ENCODE assay signal across 9 cellular contexts in genomic region chr13:96089749-96090239, GRCh38. TPM values are rescaled to one million over a fixed set of nuclear protein-coding genes. Genes with fewer than 3 reads are reported as not detected.
A peak's percentile ranks its signal among the peaks of the same experiment; 100 is the strongest.
DNase-seq lines count a peak whose midpoint lies in the region; ATAC-seq and TF ChIP-seq lines count a peak whose summit lies in the region.
"Had no signal": no experiment of that assay in that cellular context is flagged by ENCODE, and none has a peak within 500 bp of the region (broad histone marks: within the 10 kb centered on the region; RNA-seq: fewer than 3 reads in every experiment).

Gene HS6ST3 (plus strand): TSS chr13:96090107.

- H3K18ac ChIP-seq in neuronal stem cell (ENCODE audit: low read length), result peak within 1 kb of the TSS; percentile 86

- peak within 1 kb of the TSS; percentile 84 for H3K14ac ChIP-seq in neuronal stem cell (ENCODE audit: low read length)

- H3K4ac ChIP-seq in neuronal stem cell (ENCODE audit: low read length), result no peak within 1 kb of the TSS

- H2BK12ac ChIP-seq in neuronal stem cell (ENCODE audit: low read length), result no peak within 1 kb of the TSS

- H2BK120ac ChIP-seq in neuronal stem cell (ENCODE audit: low read depth, low read length), result no peak within 1 kb of the TSS

- H2BK15ac ChIP-seq in neuronal stem cell (ENCODE audit: low read length), result no peak within 1 kb of the TSS

- H3K79me1 ChIP-seq in neuronal stem cell (ENCODE audit: low read depth, low read length), result no peaks in the 10 kb centered on the region

- H3K4me1 ChIP-seq in SJCRH30, result no peaks in the 10 kb centered on the region
- peaks cover 0 to 6% of the 10 kb centered on the region in 2 donors for H3K4me1 ChIP-seq in neuronal stem cell (ENCODE audit: control insufficient read depth in 2 of 2, insufficient read depth in 1 of 2, low read depth in 1 of 2, low read length in 2 of 2)
- H3K4me1 ChIP-seq: BLaER1 had no signal

- H3K9ac ChIP-seq in neuronal stem cell (ENCODE audit: low read depth, low read length, poor library complexity), result peak within 1 kb of the TSS; percentile 67
- H3K9ac ChIP-seq: BLaER1 had no signal

- H4K8ac ChIP-seq in neuronal stem cell (ENCODE audit: low read depth, low read length), result no peak within 1 kb of the TSS

- TF ChIP-seq CTCF in fibroblast of the aortic adventitia (IDR thresholded peaks at IDR 0.05; ENCODE audit: insufficient read depth, low read length), result no peak

- peak within 1 kb of the TSS; percentile 92 for H2AFZ ChIP-seq in neuronal stem cell (ENCODE audit: low read length)

- no peaks in the 10 kb centered on the region for H3K36me3 ChIP-seq in SJCRH30
- no peaks in the 10 kb centered on the region for H3K36me3 ChIP-seq in neuronal stem cell (replicated peaks in 1 of 2; ENCODE audit: control insufficient read depth in 2 of 2, insufficient read depth in 2 of 2, low read length in 2 of 2)
- H3K36me3 ChIP-seq: BLaER1 had no signal

- peak; percentile 30 for ATAC-seq in HG03064 (IDR thresholded peaks at IDR 0.05; ENCODE audit: low read depth, unreplicated experiment)
- no peak for ATAC-seq in HG03135 (IDR thresholded peaks at IDR 0.05; ENCODE audit: unreplicated experiment)

- no peak within 1 kb of the TSS for H4K91ac ChIP-seq in neuronal stem cell (ENCODE audit: low read depth, low read length, poor library complexity)

- no peaks in the 10 kb centered on the region for H3K9me3 ChIP-seq in SJCRH30 (replicated peaks)
- H3K9me3 ChIP-seq in neuronal stem cell (replicated peaks in 1 of 2; ENCODE audit: control insufficient read depth in 2 of 2, insufficient read depth in 1 of 2, low read depth in 1 of 2, low read length in 2 of 2), result no peaks in the 10 kb centered on the region

- peak within 1 kb of the TSS; percentile 63 for H3K4me3 ChIP-seq in SJCRH30
- H3K4me3 ChIP-seq in fibroblast of the aortic adventitia (ENCODE audit: low read depth, low read length), result peak within 1 kb of the TSS; percentile 64
- peak within 1 kb of the TSS; percentile 42 to 74 for H3K4me3 ChIP-seq in neuronal stem cell (ENCODE audit: low read length in 2 of 2)
- H3K4me3 ChIP-seq: BLaER1 had no signal

- no peak within 1 kb of the TSS for H3K27ac ChIP-seq in SJCRH30
- no peak within 1 kb of the TSS for H3K27ac ChIP-seq in neuronal stem cell (replicated peaks; ENCODE audit: low read length)
- H3K27ac ChIP-seq: BLaER1 had no signal

- H3K4me2 ChIP-seq in neuronal stem cell (ENCODE audit: insufficient read depth, low read length, poor library complexity, severe bottlenecking), result peak within 1 kb of the TSS; percentile 94
- H3K4me2 ChIP-seq: BLaER1 had no signal

- H3K27me3 ChIP-seq in SJCRH30 (peaks cover 35% of the 10 kb centered on the region), neuronal stem cell (ENCODE audit: control insufficient read depth in 3 of 3, insufficient read depth in 3 of 3, low read depth in 1 of 3, low read length in 3 of 3) (peaks cover 5 to 88% (median 27%) of the 10 kb centered on the region in 3 experiments)
- H3K27me3 ChIP-seq: BLaER1 had no signal

- no peak within 1 kb of the TSS for H2AK5ac ChIP-seq in neuronal stem cell (ENCODE audit: low read depth, low read length)

- no CpG with 5 or more reads among the region's 35 CpGs for WGBS in neuronal stem cell (ENCODE audit: extremely low coverage in 2 of 2, insufficient read length in 2 of 2, insufficient replicate concordance in 1 of 2), 2 donors

- no peak within 1 kb of the TSS for H2BK5ac ChIP-seq in neuronal stem cell (ENCODE audit: low read length)

- H3K23ac ChIP-seq in neuronal stem cell (ENCODE audit: low read depth, low read length, poor library complexity), result peak within 1 kb of the TSS; percentile 21

- DNase-seq in NCI-H2081 (lab: John Stamatoyannopoulos, UW), result peak; percentile 60 to 79
- DNase-seq in NCI-H2081 treated with DMSO at 0.1 percent for 48 hours (lab: John Stamatoyannopoulos, UW), result no peak
- DNase-seq in SJCRH30, result peak; percentile 32 to 45
- DNase-seq in fibroblast of the aortic adventitia (ENCODE audit: low read depth), result no peak
- peak; percentile 57 for DNase-seq in neuronal stem cell (ENCODE audit: low spot score)
- DNase-seq in NOMO-1 treated with dmso at 0.1 percent for 144 hours (lab: John Stamatoyannopoulos, UW; ENCODE audit: unreplicated experiment), result no peak

RNA-seq across cellular contexts. Expression of gene HS6ST3, which starts in this region (rescaled TPM):
- total RNA-seq in SJCRH30 (2014; rRNA removed; shearing (Covaris generic)), result 0.02 and 0.08 TPM in 2 replicates
- 0.36 TPM in 1 of 2 replicates, not detected in the other for total RNA-seq in fibroblast of the aortic adventitia (ENCODE audit: low replicate concordance)
- polyA plus RNA-seq in neuronal stem cell (2013, experiment 1 of 2), result 1.4 TPM
- 1.4 TPM for polyA plus RNA-seq in neuronal stem cell (2013, experiment 2 of 2)

Comparison
In these comparisons a context has a peak if more than half of its experiments do, and no peak if none do; other contexts are left out.
1. DNase-seq: peak in NCI-H2081 (2 of 2) and neuronal stem cell (single experiment); none in NCI-H2081 treated with DMSO at 0.1 percent for 48 hours (single experiment), fibroblast of the aortic adventitia (single experiment) and NOMO-1 treated with dmso at 0.1 percent for 144 hours (single experiment).
2. Peak in DNase-seq and H3K4me3 ChIP-seq in SJCRH30; RNA of the gene not detected or under 1 TPM.
3. Peak in every context shown above with its lines, with median percentiles within 50 percentile points of each other: H3K4me3 ChIP-seq.